In the genomic region with DNA sequence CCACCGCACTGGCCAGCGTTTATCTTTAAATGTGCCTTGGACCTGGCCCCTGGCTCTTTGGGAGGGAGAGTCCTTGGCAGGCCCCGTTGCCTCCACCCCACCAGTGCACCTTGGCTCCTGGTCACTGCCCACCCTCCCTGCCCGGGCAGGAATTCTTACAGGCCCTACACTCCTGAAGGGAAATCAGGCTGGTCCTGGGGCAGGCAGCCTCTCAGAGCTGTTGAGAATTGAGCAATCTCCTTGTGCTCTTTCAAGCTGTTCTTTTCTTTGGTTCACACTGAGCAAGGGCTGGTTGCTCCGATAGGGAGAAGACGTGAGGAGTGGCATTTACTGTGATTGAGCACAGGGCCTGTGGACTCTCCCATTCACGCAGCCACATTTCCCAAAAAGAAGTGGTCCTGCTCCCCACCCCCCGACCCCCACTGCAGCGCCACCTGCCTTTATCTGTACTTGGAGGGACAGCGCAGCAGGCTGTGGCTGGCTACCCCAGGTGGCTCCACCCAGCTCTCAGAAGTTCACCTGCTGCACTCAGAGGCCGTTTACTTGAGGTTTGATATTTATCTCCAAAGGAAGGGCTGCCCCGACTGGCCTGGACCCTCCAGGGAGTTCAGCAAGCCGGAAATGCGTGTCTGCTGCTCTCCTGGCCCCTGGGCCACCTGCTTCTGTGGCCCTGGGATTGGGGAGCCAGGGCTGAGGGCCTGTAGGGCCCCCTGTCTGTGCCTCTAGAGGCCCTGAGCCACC, we compare ENCODE assay signal across 1 cellular context.
TF ChIP-seq lines count a peak whose summit lies in the region.

No MANE protein-coding gene starts in this region.

TF ChIP-seq in GM23338, 12 proteins besides CTCF, POLR2A, EP300 and RAD21 (continued from another document):
- TF ChIP-seq, protein P1, sequence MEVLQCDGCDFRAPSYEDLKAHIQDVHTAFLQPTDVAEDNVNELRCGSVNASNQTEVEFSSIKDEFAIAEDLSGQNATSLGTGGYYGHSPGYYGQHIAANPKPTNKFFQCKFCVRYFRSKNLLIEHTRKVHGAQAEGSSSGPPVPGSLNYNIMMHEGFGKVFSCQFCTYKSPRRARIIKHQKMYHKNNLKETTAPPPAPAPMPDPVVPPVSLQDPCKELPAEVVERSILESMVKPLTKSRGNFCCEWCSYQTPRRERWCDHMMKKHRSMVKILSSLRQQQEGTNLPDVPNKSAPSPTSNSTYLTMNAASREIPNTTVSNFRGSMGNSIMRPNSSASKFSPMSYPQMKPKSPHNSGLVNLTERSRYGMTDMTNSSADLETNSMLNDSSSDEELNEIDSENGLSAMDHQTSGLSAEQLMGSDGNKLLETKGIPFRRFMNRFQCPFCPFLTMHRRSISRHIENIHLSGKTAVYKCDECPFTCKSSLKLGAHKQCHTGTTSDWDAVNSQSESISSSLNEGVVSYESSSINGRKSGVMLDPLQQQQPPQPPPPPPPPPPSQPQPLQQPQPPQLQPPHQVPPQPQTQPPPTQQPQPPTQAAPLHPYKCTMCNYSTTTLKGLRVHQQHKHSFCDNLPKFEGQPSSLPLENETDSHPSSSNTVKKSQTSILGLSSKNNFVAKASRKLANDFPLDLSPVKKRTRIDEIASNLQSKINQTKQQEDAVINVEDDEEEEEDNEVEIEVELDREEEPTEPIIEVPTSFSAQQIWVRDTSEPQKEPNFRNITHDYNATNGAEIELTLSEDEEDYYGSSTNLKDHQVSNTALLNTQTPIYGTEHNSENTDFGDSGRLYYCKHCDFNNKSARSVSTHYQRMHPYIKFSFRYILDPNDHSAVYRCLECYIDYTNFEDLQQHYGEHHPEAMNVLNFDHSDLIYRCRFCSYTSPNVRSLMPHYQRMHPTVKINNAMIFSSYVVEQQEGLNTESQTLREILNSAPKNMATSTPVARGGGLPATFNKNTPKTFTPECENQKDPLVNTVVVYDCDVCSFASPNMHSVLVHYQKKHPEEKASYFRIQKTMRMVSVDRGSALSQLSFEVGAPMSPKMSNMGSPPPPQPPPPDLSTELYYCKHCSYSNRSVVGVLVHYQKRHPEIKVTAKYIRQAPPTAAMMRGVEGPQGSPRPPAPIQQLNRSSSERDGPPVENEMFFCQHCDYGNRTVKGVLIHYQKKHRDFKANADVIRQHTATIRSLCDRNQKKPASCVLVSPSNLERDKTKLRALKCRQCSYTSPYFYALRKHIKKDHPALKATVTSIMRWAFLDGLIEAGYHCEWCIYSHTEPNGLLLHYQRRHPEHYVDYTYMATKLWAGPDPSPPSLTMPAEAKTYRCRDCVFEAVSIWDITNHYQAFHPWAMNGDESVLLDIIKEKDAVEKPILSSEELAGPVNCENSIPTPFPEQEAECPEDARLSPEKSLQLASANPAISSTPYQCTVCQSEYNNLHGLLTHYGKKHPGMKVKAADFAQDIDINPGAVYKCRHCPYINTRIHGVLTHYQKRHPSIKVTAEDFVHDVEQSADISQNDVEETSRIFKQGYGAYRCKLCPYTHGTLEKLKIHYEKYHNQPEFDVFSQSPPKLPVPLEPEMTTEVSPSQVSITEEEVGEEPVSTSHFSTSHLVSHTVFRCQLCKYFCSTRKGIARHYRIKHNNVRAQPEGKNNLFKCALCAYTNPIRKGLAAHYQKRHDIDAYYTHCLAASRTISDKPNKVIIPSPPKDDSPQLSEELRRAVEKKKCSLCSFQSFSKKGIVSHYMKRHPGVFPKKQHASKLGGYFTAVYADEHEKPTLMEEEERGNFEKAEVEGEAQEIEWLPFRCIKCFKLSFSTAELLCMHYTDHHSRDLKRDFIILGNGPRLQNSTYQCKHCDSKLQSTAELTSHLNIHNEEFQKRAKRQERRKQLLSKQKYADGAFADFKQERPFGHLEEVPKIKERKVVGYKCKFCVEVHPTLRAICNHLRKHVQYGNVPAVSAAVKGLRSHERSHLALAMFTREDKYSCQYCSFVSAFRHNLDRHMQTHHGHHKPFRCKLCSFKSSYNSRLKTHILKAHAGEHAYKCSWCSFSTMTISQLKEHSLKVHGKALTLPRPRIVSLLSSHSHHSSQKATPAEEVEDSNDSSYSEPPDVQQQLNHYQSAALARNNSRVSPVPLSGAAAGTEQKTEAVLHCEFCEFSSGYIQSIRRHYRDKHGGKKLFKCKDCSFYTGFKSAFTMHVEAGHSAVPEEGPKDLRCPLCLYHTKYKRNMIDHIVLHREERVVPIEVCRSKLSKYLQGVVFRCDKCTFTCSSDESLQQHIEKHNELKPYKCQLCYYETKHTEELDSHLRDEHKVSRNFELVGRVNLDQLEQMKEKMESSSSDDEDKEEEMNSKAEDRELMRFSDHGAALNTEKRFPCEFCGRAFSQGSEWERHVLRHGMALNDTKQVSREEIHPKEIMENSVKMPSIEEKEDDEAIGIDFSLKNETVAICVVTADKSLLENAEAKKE (CRISPR knock-in tag; IDR thresholded peaks at IDR 0.05), result no peak
- TF ChIP-seq NANOG (IDR thresholded peaks at IDR 0.05; ENCODE audit: borderline replicate concordance), result no peak
- TF ChIP-seq EZH2phosphoT487 (IDR thresholded peaks at IDR 0.05; ENCODE audit: unreplicated experiment), result no peak
- no peak for TF ChIP-seq STAT1 (IDR thresholded peaks at IDR 0.05; ENCODE audit: unreplicated experiment)
- no peak for TF ChIP-seq EZH2 (IDR thresholded peaks at IDR 0.05; ENCODE audit: low read depth, unreplicated experiment)
- TF ChIP-seq, protein P2, sequence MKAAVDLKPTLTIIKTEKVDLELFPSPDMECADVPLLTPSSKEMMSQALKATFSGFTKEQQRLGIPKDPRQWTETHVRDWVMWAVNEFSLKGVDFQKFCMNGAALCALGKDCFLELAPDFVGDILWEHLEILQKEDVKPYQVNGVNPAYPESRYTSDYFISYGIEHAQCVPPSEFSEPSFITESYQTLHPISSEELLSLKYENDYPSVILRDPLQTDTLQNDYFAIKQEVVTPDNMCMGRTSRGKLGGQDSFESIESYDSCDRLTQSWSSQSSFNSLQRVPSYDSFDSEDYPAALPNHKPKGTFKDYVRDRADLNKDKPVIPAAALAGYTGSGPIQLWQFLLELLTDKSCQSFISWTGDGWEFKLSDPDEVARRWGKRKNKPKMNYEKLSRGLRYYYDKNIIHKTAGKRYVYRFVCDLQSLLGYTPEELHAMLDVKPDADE (IDR thresholded peaks at IDR 0.05), result no peak
- no peak for TF ChIP-seq CREB1 (CRISPR knock-in tag; IDR thresholded peaks at IDR 0.05; ENCODE audit: low read depth)
